2 cellular contexts compared by ENCODE assay signal in genomic region chr12:109731231-109731731, GRCh38.
TF ChIP-seq lines count a peak whose summit lies in the region.

No MANE protein-coding gene starts in this region.

TF ChIP-seq in SK-N-SH, 30 proteins besides CTCF, POLR2A, EP300 and RAD21 (continued from another document):
- TF ChIP-seq, protein P1, sequence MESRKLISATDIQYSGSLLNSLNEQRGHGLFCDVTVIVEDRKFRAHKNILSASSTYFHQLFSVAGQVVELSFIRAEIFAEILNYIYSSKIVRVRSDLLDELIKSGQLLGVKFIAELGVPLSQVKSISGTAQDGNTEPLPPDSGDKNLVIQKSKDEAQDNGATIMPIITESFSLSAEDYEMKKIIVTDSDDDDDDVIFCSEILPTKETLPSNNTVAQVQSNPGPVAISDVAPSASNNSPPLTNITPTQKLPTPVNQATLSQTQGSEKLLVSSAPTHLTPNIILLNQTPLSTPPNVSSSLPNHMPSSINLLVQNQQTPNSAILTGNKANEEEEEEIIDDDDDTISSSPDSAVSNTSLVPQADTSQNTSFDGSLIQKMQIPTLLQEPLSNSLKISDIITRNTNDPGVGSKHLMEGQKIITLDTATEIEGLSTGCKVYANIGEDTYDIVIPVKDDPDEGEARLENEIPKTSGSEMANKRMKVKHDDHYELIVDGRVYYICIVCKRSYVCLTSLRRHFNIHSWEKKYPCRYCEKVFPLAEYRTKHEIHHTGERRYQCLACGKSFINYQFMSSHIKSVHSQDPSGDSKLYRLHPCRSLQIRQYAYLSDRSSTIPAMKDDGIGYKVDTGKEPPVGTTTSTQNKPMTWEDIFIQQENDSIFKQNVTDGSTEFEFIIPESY (IDR thresholded peaks at IDR 0.05; ENCODE audit: borderline replicate concordance, low read depth) = no peak

TF ChIP-seq in SK-N-SH treated with all-trans-retinoic acid at 6 μM for 48 hours, 23 proteins besides CTCF, POLR2A, EP300 and RAD21 (continued from another document):
- TF ChIP-seq, protein P2, sequence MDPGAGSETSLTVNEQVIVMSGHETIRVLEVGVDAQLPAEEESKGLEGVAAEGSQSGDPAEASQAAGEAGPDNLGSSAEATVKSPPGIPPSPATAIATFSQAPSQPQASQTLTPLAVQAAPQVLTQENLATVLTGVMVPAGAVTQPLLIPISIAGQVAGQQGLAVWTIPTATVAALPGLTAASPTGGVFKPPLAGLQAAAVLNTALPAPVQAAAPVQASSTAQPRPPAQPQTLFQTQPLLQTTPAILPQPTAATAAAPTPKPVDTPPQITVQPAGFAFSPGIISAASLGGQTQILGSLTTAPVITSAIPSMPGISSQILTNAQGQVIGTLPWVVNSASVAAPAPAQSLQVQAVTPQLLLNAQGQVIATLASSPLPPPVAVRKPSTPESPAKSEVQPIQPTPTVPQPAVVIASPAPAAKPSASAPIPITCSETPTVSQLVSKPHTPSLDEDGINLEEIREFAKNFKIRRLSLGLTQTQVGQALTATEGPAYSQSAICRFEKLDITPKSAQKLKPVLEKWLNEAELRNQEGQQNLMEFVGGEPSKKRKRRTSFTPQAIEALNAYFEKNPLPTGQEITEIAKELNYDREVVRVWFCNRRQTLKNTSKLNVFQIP (CRISPR knock-in tag; IDR thresholded peaks at IDR 0.05; ENCODE audit: borderline replicate concordance, low read depth) = no peak
- TF ChIP-seq, protein P3, sequence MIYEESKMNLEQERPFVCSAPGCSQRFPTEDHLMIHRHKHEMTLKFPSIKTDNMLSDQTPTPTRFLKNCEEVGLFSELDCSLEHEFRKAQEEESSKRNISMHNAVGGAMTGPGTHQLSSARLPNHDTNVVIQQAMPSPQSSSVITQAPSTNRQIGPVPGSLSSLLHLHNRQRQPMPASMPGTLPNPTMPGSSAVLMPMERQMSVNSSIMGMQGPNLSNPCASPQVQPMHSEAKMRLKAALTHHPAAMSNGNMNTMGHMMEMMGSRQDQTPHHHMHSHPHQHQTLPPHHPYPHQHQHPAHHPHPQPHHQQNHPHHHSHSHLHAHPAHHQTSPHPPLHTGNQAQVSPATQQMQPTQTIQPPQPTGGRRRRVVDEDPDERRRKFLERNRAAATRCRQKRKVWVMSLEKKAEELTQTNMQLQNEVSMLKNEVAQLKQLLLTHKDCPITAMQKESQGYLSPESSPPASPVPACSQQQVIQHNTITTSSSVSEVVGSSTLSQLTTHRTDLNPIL (CRISPR knock-in tag; IDR thresholded peaks at IDR 0.05; ENCODE audit: low read depth) = no peak
- TF ChIP-seq BACH2 (CRISPR knock-in tag; IDR thresholded peaks at IDR 0.05; ENCODE audit: borderline replicate concordance) = no peak
- TF ChIP-seq TOX (CRISPR knock-in tag; IDR thresholded peaks at IDR 0.05; ENCODE audit: borderline replicate concordance) = no peak
- TF ChIP-seq GLIS3 (CRISPR knock-in tag; IDR thresholded peaks at IDR 0.05) = no peak
- no peak for TF ChIP-seq ISL1 (CRISPR knock-in tag; IDR thresholded peaks at IDR 0.05)
